ENCODE assay signal across 14 cellular contexts in the genomic region with DNA sequence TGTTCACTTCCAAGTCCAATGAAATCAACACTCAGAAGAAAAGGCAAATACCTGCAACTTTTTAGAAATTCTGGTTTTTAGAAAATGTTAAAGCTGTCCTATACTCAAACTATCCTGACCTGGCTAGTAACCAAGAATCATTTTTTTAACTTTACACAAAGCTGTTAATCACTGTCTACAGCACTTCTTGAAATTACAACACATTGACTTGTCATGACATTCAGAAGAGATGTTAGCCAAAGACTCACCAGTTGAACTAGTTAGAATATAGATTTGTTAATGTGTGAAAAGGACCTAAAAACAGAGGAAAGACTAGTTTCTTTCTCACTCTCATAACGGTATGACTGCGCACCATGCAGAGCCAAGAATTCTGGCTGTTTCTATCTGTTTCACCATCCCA.
A peak's percentile ranks its signal among the peaks of the same experiment; 100 is the strongest.
DNase-seq lines count a peak whose midpoint lies in the region; ATAC-seq, FAIRE-seq and TF ChIP-seq lines count a peak whose summit lies in the region.
"Had no signal": no experiment of that assay in that cellular context is flagged by ENCODE, and none has a peak within 500 bp of the region (broad histone marks: within the 10 kb centered on the region; RNA-seq: fewer than 3 reads in every experiment).

No MANE protein-coding gene starts in this region.

- peak overlapping the region; percentile 93 for H3K27ac Mint-ChIP-seq in astrocyte (ENCODE audit: unreplicated experiment)
- H3K27ac Mint-ChIP-seq: IgD-negative memory B cell had no signal

- in situ Hi-C loops in IMR-90 (cut with MboI; ENCODE audit: low sequenced_read_pairs), result no loop called here

- no peak overlapping the region for H2BK5ac ChIP-seq in IMR-90 (ENCODE audit: low read depth, low read length, poor library complexity, severe bottlenecking)

- no peak overlapping the region for H2AK9ac ChIP-seq in IMR-90 (replicated peaks; ENCODE audit: low read depth, low read length, poor library complexity)

- H3K14ac ChIP-seq in IMR-90 (replicated peaks; ENCODE audit: low read depth, low read length), result no peak overlapping the region

- no peak overlapping the region for H2AK5ac ChIP-seq in IMR-90 (ENCODE audit: low read depth, low read length)

- H2BK15ac ChIP-seq in IMR-90 (ENCODE audit: low read depth, low read length), result no peak overlapping the region

- peaks cover 5% of the 10 kb centered on the region for H3K9me1 ChIP-seq in IMR-90 (ENCODE audit: insufficient read depth, low read length)

- TF ChIP-seq CTCF in IMR-90 (conservative IDR thresholded peaks at IDR 0.05; ENCODE audit: low read depth, low read length), result no peak
- no peak for TF ChIP-seq CTCF in astrocyte (IDR thresholded peaks at IDR 0.05; ENCODE audit: insufficient read depth, low read depth, low read length)
- TF ChIP-seq CTCF in tibial artery (IDR thresholded peaks at IDR 0.05), result no peak

- no peak overlapping the region for H3K56ac ChIP-seq in IMR-90 (ENCODE audit: extremely low read depth, insufficient read depth, low read length)

- no peaks in the 10 kb centered on the region for H3K79me2 ChIP-seq in astrocyte (ENCODE audit: insufficient read depth, low read length)

- H3K23ac ChIP-seq in IMR-90 (ENCODE audit: low read depth, low read length), result no peak overlapping the region

- WGBS in IMR-90 (ENCODE audit: extremely low coverage in 2 of 2, insufficient read length in 1 of 2), 2 experiments, result no CpG with 5 or more reads among the region's 2 CpGs

- H3K4me3 Mint-ChIP-seq in astrocyte (ENCODE audit: unreplicated experiment), result no peak overlapping the region
- H3K4me3 Mint-ChIP-seq: IgD-negative memory B cell had no signal

- H3K27me3 Mint-ChIP-seq in astrocyte (ENCODE audit: low read depth, unreplicated experiment), result no peaks in the 10 kb centered on the region

- no peaks in the 10 kb centered on the region for H3K9me3 Mint-ChIP-seq in astrocyte (ENCODE audit: unreplicated experiment)

- dilution Hi-C loops in IMR-90 (cut with HindIII; ENCODE audit: low sequenced_read_pairs, unreplicated experiment), result no loop called here

- H3K4me1 Mint-ChIP-seq in astrocyte (ENCODE audit: low read depth, unreplicated experiment), result peaks cover 31% of the 10 kb centered on the region

- H3K79me1 ChIP-seq in IMR-90 (ENCODE audit: low read depth in 1 of 2, low read length in 2 of 2), result no peaks in the 10 kb centered on the region

- H3K9me3 ChIP-seq in IMR-90 (ENCODE audit: control insufficient read depth, insufficient read depth, low read length) (peaks cover 2% of the 10 kb centered on the region; the same call in 1 of the 2 replicates), astrocyte (ENCODE audit: insufficient read depth, low read depth, low read length) (peaks cover 3% of the 10 kb centered on the region), tibial artery (no peaks in the 10 kb centered on the region)

- no peak overlapping the region for H4K5ac ChIP-seq in IMR-90 (ENCODE audit: low read depth, low read length)

- no peak for TF ChIP-seq RAD21 in IMR-90 (IDR thresholded peaks at IDR 0.05; ENCODE audit: low read length)

- POLR2A ChIA-PET in IMR-90 (lab: Charles Lee; ENCODE audit: unreplicated experiment), result no interaction called here

- intact Hi-C loops in IMR-90 (cut with micrococcal nuclease) (loop anchor here (5.0 kb wide), 1 partner anchor 73 kb away; no protein-coding TSS in a partner anchor), tibial artery (cut with DNase I; ENCODE audit: low total_unique reads) (no loop called here)

- H3K36me3 ChIP-seq in IMR-90 (ENCODE audit: control insufficient read depth, insufficient read depth, low read length) (no peaks in the 10 kb centered on the region), astrocyte (ENCODE audit: insufficient read depth, low read length) (no peaks in the 10 kb centered on the region), tibial artery (no peaks in the 10 kb centered on the region)

- no peak overlapping the region for H3K27ac ChIP-seq in IMR-90 (ENCODE audit: insufficient read depth, low read length)
- peak overlapping the region; percentile 74 for H3K27ac ChIP-seq in astrocyte (ENCODE audit: low read depth, low read length)
- peak overlapping the region; percentile 73 to 74 for H3K27ac ChIP-seq in tibial artery

- H3K4ac ChIP-seq in IMR-90 (ENCODE audit: low read depth, low read length), result peak overlapping the region; percentile 7; the same call in 1 of the 2 replicates

- H2BK20ac ChIP-seq in IMR-90 (ENCODE audit: low read depth, low read length), result peak overlapping the region; percentile 42; the same call in 1 of the 2 replicates

- H4K20me1 ChIP-seq in IMR-90 (ENCODE audit: insufficient read depth, low read length) (no peaks in the 10 kb centered on the region), astrocyte (ENCODE audit: insufficient read depth, low read length) (no peaks in the 10 kb centered on the region)

- no peak overlapping the region; the same call in 1 of the 2 replicates for H4K91ac ChIP-seq in IMR-90 (ENCODE audit: insufficient read depth, low read depth, low read length)

- H2AFZ ChIP-seq in IMR-90 (replicated peaks; ENCODE audit: low read length, poor library complexity) (no peak overlapping the region), astrocyte (ENCODE audit: low read depth, low read length) (no peak overlapping the region)

- DNase-seq in IMR-90 (no peak), astrocyte (ENCODE audit: low read depth) (peak; percentile 11), iris pigment epithelial cell (ENCODE audit: low read depth) (peak; percentile 49), tibial artery (no peak)
- DNase-seq: DMS 273 treated with DMSO at 0.1 percent for 48 hours, H7, NCI-H1417 treated with DMSO at 0.1 percent for 48 hours, NCI-H2081 treated with DMSO at 0.1 percent for 48 hours, NCI-H345, NCI-H526 treated with DMSO at 0.1 percent for 48 hours had no signal

- H3K9ac ChIP-seq in IMR-90 (ENCODE audit: low read depth, low read length) (no peak overlapping the region), astrocyte (ENCODE audit: low read length) (no peak overlapping the region)

- CTCF ChIA-PET in IMR-90 (lab: Yijun Ruan, JAX), result no interaction called here

- no peaks in the 10 kb centered on the region for H3K36me3 Mint-ChIP-seq in astrocyte (ENCODE audit: low read depth, unreplicated experiment)

- no TSS peak for BruUV-seq in IMR-90 (replicated peaks; lab: Mats Ljungman, UMichigan)

- H4K8ac ChIP-seq in IMR-90 (ENCODE audit: low read depth in 2 of 2, low read length in 2 of 2), result no peak overlapping the region

- H3K4me1 ChIP-seq in IMR-90 (ENCODE audit: control insufficient read depth, insufficient read depth, low read length) (peaks cover 4% of the 10 kb centered on the region), astrocyte (ENCODE audit: insufficient read depth, low read length) (peaks cover 35% of the 10 kb centered on the region), tibial artery (peaks cover 0 to 67% (median 26%) of the 10 kb centered on the region in 4 donors)

- H3K4me2 ChIP-seq in IMR-90 (ENCODE audit: low read depth, low read length) (no peak overlapping the region), astrocyte (ENCODE audit: low read length) (peak overlapping the region; percentile 69)

- no peak overlapping the region for H3K18ac ChIP-seq in IMR-90 (ENCODE audit: low read depth, low read length)

- H2BK120ac ChIP-seq in IMR-90 (ENCODE audit: low read depth, low read length), result peak overlapping the region; percentile 17; the same call in 1 of the 2 replicates

- TF ChIP-seq POLR2A in IMR-90 (IDR thresholded peaks at IDR 0.05; ENCODE audit: low read depth, low read length), result no peak

- FAIRE-seq in astrocyte (lab: Jason Lieb, UNC), result peak; percentile 67

- ATAC-seq in IMR-90 (ENCODE audit: low read depth), result no peak
- no peak for ATAC-seq in HG03095 (IDR thresholded peaks at IDR 0.05; ENCODE audit: unreplicated experiment)
- ATAC-seq in GM18517 (IDR thresholded peaks at IDR 0.05; ENCODE audit: unreplicated experiment), result no peak
- no peak for ATAC-seq in GM18867 (IDR thresholded peaks at IDR 0.05; ENCODE audit: unreplicated experiment)

- H3K4me3 ChIP-seq in IMR-90 (ENCODE audit: insufficient read depth, low read depth, low read length) (no peak overlapping the region), astrocyte (ENCODE audit: insufficient read depth, low read depth, low read length) (no peak overlapping the region), tibial artery (no peak overlapping the region)

- no peaks in the 10 kb centered on the region for H3K27me3 ChIP-seq in IMR-90 (ENCODE audit: control insufficient read depth, insufficient read depth, low read length)
- H3K27me3 ChIP-seq in astrocyte (ENCODE audit: insufficient read depth, low read length), result no peaks in the 10 kb centered on the region
- no peaks in the 10 kb centered on the region for H3K27me3 ChIP-seq in tibial artery

TF ChIP-seq in IMR-90, 13 proteins besides CTCF, POLR2A, EP300 and RAD21 (continues in another document):
- TF ChIP-seq RCOR1 (IDR thresholded peaks at IDR 0.05; ENCODE audit: insufficient replicate concordance, low read length), result no peak
- TF ChIP-seq, protein P1, sequence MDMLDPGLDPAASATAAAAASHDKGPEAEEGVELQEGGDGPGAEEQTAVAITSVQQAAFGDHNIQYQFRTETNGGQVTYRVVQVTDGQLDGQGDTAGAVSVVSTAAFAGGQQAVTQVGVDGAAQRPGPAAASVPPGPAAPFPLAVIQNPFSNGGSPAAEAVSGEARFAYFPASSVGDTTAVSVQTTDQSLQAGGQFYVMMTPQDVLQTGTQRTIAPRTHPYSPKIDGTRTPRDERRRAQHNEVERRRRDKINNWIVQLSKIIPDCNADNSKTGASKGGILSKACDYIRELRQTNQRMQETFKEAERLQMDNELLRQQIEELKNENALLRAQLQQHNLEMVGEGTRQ (IDR thresholded peaks at IDR 0.05; ENCODE audit: low read depth, low read length), result no peak
- TF ChIP-seq NFE2L2 (IDR thresholded peaks at IDR 0.05; ENCODE audit: low read depth, low read length), result no peak
- no peak for TF ChIP-seq RFX5 (IDR thresholded peaks at IDR 0.05; ENCODE audit: low read depth, low read length)
- no peak for TF ChIP-seq MXI1 (IDR thresholded peaks at IDR 0.05; ENCODE audit: borderline replicate concordance, low read depth, low read length)
- TF ChIP-seq MAZ (IDR thresholded peaks at IDR 0.05; ENCODE audit: borderline replicate concordance, low read depth, low read length), result no peak
- TF ChIP-seq MAFK (IDR thresholded peaks at IDR 0.05; ENCODE audit: low read depth, low read length), result no peak
- TF ChIP-seq FOS (IDR thresholded peaks at IDR 0.05; ENCODE audit: low read depth, low read length), result no peak
- no peak for TF ChIP-seq CEBPB (IDR thresholded peaks at IDR 0.05; ENCODE audit: low read depth, low read length)
- TF ChIP-seq BHLHE40 (IDR thresholded peaks at IDR 0.05; ENCODE audit: low read depth, low read length), result no peak
- TF ChIP-seq SMC3 (IDR thresholded peaks at IDR 0.05; ENCODE audit: low read depth, low read length), result no peak
- TF ChIP-seq CHD1 (IDR thresholded peaks at IDR 0.05; ENCODE audit: low read depth, low read length), result no peak

Comparison
In these comparisons a context has a peak if more than half of its experiments do, and no peak if none do; other contexts are left out.
1. DNase-seq: peak in astrocyte (single experiment) and iris pigment epithelial cell (single experiment); none in IMR-90 (single experiment) and tibial artery (0 of 2).